Comparison of ENCODE assay signal across 9 cellular contexts in genomic region chr4:144021336-144021990, GRCh38. TPM values are rescaled to one million over a fixed set of nuclear protein-coding genes. Genes with fewer than 3 reads are reported as not detected.
DNase-seq lines count a peak whose midpoint lies in the region; ATAC-seq and TF ChIP-seq lines count a peak whose summit lies in the region.
"Not testable (repeated sequence)": the region's sequence is repeated elsewhere in the genome, so short reads cannot be mapped to it uniquely, and the experiment has no call there.
"Had no signal": no experiment of that assay in that cellular context is flagged by ENCODE, and none has a peak within 500 bp of the region (broad histone marks: within the 10 kb centered on the region; RNA-seq: fewer than 3 reads in every experiment).

No MANE protein-coding gene starts in this region.

- not testable (repeated sequence) for H3K4me1 Mint-ChIP-seq in MCF 10A (ENCODE audit: insufficient read depth, unreplicated experiment)

- TF ChIP-seq CTCF in Panc1 (IDR thresholded peaks at IDR 0.05) (peak; percentile 53), MCF 10A (IDR thresholded peaks at IDR 0.05; ENCODE audit: unreplicated experiment) (peak; percentile 46), hepatocyte (IDR thresholded peaks at IDR 0.05; ENCODE audit: poor library complexity) (peak; percentile 62), prostate gland (IDR thresholded peaks at IDR 0.05) (peak in 2 of 4 experiments; percentile 19 to 21)

- H3K4me3 Mint-ChIP-seq in MCF 10A (ENCODE audit: unreplicated experiment) = not testable (repeated sequence)

- DNase-seq in Ammon's horn (ENCODE audit: low spot score) (peak; percentile 23), HEK293T (ENCODE audit: extremely low spot score) (peak; percentile 5), MCF 10A (ENCODE audit: unreplicated experiment) (peak; percentile 45), hepatocyte (ENCODE audit: low spot score) (peak; percentile 41), prostate gland (ENCODE audit: low spot score) (peak; percentile 3)
- peak; percentile 21 for DNase-seq in Jurkat, Clone E6-1 (ENCODE audit: low read depth, low spot score)
- not testable (repeated sequence) for DNase-seq in Panc1 (ENCODE audit: low read depth, low spot score)

- H3K36me3 ChIP-seq in Panc1 (ENCODE audit: control insufficient read depth, insufficient read depth, low read length); hepatocyte (replicated peaks; ENCODE audit: insufficient read depth, low read depth); prostate gland: not testable (repeated sequence)

- H3K27me3 ChIP-seq in Panc1 (ENCODE audit: control insufficient read depth, insufficient read depth, low read length); hepatocyte; prostate gland (replicated peaks; ENCODE audit: insufficient read depth): not testable (repeated sequence)

- TF ChIP-seq POLR2A in prostate gland (IDR thresholded peaks at IDR 0.05) = not testable (repeated sequence)

- not testable (repeated sequence) for H3K79me2 ChIP-seq in hepatocyte

- H3K27me3 Mint-ChIP-seq in MCF 10A (ENCODE audit: insufficient read depth, unreplicated experiment) = peaks cover 11% of the 10 kb centered on the region

- CTCF ChIA-PET in HEK293T (lab: Yijun Ruan, JAX); Panc1 (lab: Charles Lee): not testable (repeated sequence)
- CTCF ChIA-PET in MCF 10A (lab: Yijun Ruan, JAX) = interaction anchor here (1.5 kb wide), 1 partner anchor 247 kb away, joined by 4 read pairs; no protein-coding TSS in a partner anchor

- H2AFZ ChIP-seq in hepatocyte = not testable (repeated sequence)

- WGBS in hepatocyte (ENCODE audit: low lambda C conversion rate, missing lambda C conversion rate) = 29% methylated on average over 4 of the region's 4 CpGs
- 31% methylated on average over 4 of the region's 4 CpGs for WGBS in prostate gland

- not testable (repeated sequence) for H3K4me2 ChIP-seq in hepatocyte

- not testable (repeated sequence) for H3K9me3 ChIP-seq in Panc1 (ENCODE audit: control insufficient read depth, insufficient read depth, low read depth, low read length); hepatocyte (ENCODE audit: low read depth); prostate gland

- H3K9me3 Mint-ChIP-seq in MCF 10A (ENCODE audit: unreplicated experiment) = not testable (repeated sequence)

- intact Hi-C loops in Panc1 (cut with micrococcal nuclease; ENCODE audit: unreplicated experiment); prostate gland (cut with DNase I): not testable (repeated sequence)
- intact Hi-C loops in MCF 10A (cut with micrococcal nuclease) = loop anchor here (5.0 kb wide), 1 partner anchor 249 kb away; no protein-coding TSS in a partner anchor

- H3K4me1 ChIP-seq in Panc1 (ENCODE audit: control insufficient read depth, insufficient read depth, low read length); hepatocyte (ENCODE audit: insufficient read depth); prostate gland (replicated peaks): not testable (repeated sequence)

- H3K4me3 ChIP-seq in Jurkat, Clone E6-1 (ENCODE audit: low read length); Panc1 (ENCODE audit: low read depth in 2 of 2, low read length in 2 of 2); hepatocyte; prostate gland: not testable (repeated sequence)

- not testable (repeated sequence) for H4K20me1 ChIP-seq in hepatocyte (ENCODE audit: insufficient read depth, poor library complexity, severe bottlenecking)

- POLR2A ChIA-PET in HEK293T (lab: Yijun Ruan, JAX); Panc1 (lab: Charles Lee); MCF 10A (lab: Yijun Ruan, JAX): not testable (repeated sequence)

- peak; percentile 80 for ATAC-seq in GM18517 (IDR thresholded peaks at IDR 0.05; ENCODE audit: unreplicated experiment)
- ATAC-seq in Panc1 = not testable (repeated sequence)

- not testable (repeated sequence) for H3K9me2 ChIP-seq in hepatocyte (replicated peaks; ENCODE audit: insufficient read depth)

- BruUV-seq in Panc1 (replicated peaks; lab: Mats Ljungman, UMichigan); MCF 10A (replicated peaks; lab: Mats Ljungman, UMichigan): not testable (repeated sequence)

- H3K27ac ChIP-seq in Panc1 (ENCODE audit: low read length); hepatocyte; prostate gland: not testable (repeated sequence)

- not testable (repeated sequence) for H3K27ac Mint-ChIP-seq in MCF 10A (ENCODE audit: low read depth, unreplicated experiment)

- in situ Hi-C loops in Panc1 (cut with HindIII; ENCODE audit: low pct_unique_long_range_greater_than_20kb, low sequenced_read_pairs) = not testable (repeated sequence)

- not testable (repeated sequence) for H3K36me3 Mint-ChIP-seq in MCF 10A (ENCODE audit: insufficient read depth, unreplicated experiment)

RNA-seq across cellular contexts. Expression of gene GYPB, which starts 2.3 kb away (rescaled TPM):
- not detected for polyA plus RNA-seq in Jurkat, Clone E6-1 (2012; ENCODE audit: insufficient read depth, insufficient read length)
- total RNA-seq in Panc1 (2021; ENCODE audit: unreplicated experiment) = not detected
- polyA plus RNA-seq in Panc1 (2012; ENCODE audit: insufficient read length) = not detected
- not detected in 2 replicates for total RNA-seq in MCF 10A (2022)
- not detected in 2 replicates for total RNA-seq in hepatocyte
- not detected in 2 replicates for polyA plus RNA-seq in hepatocyte
- total RNA-seq in prostate gland = not detected
- total RNA-seq: suprapubic skin had no signal
